29 cellular contexts compared by ENCODE assay signal in genomic region chr5:178801021-178801420, GRCh38.
"Had no signal": no experiment of that assay in that cellular context is flagged by ENCODE, and none has a peak within 500 bp of the region (broad histone marks: within the 10 kb centered on the region; RNA-seq: fewer than 3 reads in every experiment).

No MANE protein-coding gene starts in this region.

- H3K27ac ChIP-seq: neural progenitor cell, ovary, parathyroid adenoma, psoas muscle, right lobe of liver, sigmoid colon, suprapubic skin, thoracic aorta, thyroid gland, tibial nerve, upper lobe of left lung, vagina had no signal

- H3K4me1 Mint-ChIP-seq: natural killer cell; nephron; neural progenitor cell; stimulated activated effector memory CD8-positive, alpha-beta T cell treated with anti-CD3 and anti-CD28 coated beads, Interleukin-12 subunit alpha, Interleukin-12 subunit beta, amount 100 ng/mL, for 72 hours had no signal

- ATAC-seq: natural killer cell; psoas muscle; right cardiac atrium; right lobe of liver; stimulated activated effector memory CD8-positive, alpha-beta T cell treated with anti-CD3 and anti-CD28 coated beads, Interleukin-12 subunit alpha, Interleukin-12 subunit beta, amount 100 ng/mL, for 72 hours; stimulated activated naive CD8-positive, alpha-beta T cell treated with anti-CD3 and anti-CD28 coated beads, Interleukin-15, amount 100 ng/mL, for 72 hours; stimulated activated naive CD8-positive, alpha-beta T cell treated with anti-CD3 and anti-CD28 coated beads, Interleukin-15, Interleukin-2, amounts not matched to agents 100 U/mL and 50 U/mL, for 24 hours had no signal

- H3K27ac Mint-ChIP-seq: natural killer cell; nephron; neural progenitor cell; progenitor cell of endocrine pancreas; stimulated activated effector memory CD8-positive, alpha-beta T cell treated with anti-CD3 and anti-CD28 coated beads, Interleukin-12 subunit alpha, Interleukin-12 subunit beta, amount 100 ng/mL, for 72 hours had no signal

- H3K4me3 Mint-ChIP-seq: natural killer cell; nephron; neural progenitor cell; stimulated activated effector memory CD8-positive, alpha-beta T cell treated with anti-CD3 and anti-CD28 coated beads, Interleukin-12 subunit alpha, Interleukin-12 subunit beta, amount 100 ng/mL, for 72 hours; stimulated activated naive CD8-positive, alpha-beta T cell treated with anti-CD3 and anti-CD28 coated beads, Interleukin-15, amount 100 ng/mL, for 72 hours had no signal

- DNase-seq: natural killer cell; occipital lobe; ovary; posterior cingulate gyrus; psoas muscle; right cardiac atrium; right lobe of liver; sigmoid colon; small intestine; stimulated activated CD4-positive, alpha-beta T cell treated with anti-CD3 and anti-CD28 coated beads, Interleukin-15, amount 100 ng/mL, for 24 hours; stimulated activated CD4-positive, alpha-beta T cell treated with anti-CD3 and anti-CD28 coated beads, Interleukin-2, amount 100 ng/mL, for 24 hours; stimulated activated CD4-positive, alpha-beta T cell treated with anti-CD3 and anti-CD28 coated beads, Interleukin-2, amount 100 ng/mL, for 48 hours; stimulated activated CD4-positive, alpha-beta T cell treated with anti-CD3 and anti-CD28 coated beads, Interleukin-4, amount 100 ng/mL, for 24 hours; stimulated activated naive CD4-positive, alpha-beta T cell; stimulated activated naive CD8-positive, alpha-beta T cell treated with anti-CD3 and anti-CD28 coated beads, Interleukin-15, amount 100 ng/mL, for 72 hours; stimulated activated naive CD8-positive, alpha-beta T cell treated with anti-CD3 and anti-CD28 coated beads, Interleukin-15, Interleukin-2, amounts not matched to agents 100 U/mL and 50 U/mL, for 24 hours; substantia nigra; thyroid gland; trophoblast cell; upper lobe of left lung had no signal

- H3K4me3 ChIP-seq: neural progenitor cell, ovary, psoas muscle, right lobe of liver, sigmoid colon, suprapubic skin, thoracic aorta, thyroid gland, tibial nerve, upper lobe of left lung, vagina had no signal

- H3K36me3 Mint-ChIP-seq: natural killer cell; stimulated activated effector memory CD8-positive, alpha-beta T cell treated with anti-CD3 and anti-CD28 coated beads, Interleukin-12 subunit alpha, Interleukin-12 subunit beta, amount 100 ng/mL, for 72 hours had no signal
